19 cellular contexts compared by ENCODE assay signal in the genomic region with DNA sequence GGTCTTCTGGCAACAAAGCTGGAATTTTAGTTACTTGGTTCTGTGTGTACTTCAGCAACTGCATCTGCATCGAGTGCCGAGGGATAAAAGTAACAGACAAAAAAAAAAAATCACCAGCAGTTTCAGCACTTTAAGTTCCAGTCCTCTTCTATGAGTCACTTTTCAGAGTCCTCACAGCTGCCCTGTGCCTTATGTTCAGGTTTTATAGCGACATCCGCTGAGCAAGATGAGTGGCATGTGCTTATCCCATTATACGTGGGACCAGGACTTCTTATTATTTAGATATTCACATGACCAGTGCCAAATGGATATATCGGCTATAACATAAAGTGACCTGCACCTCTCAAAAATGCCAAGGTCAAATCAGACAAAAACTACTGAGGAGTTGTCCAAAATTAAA.
DNase-seq lines count a peak whose midpoint lies in the region; ATAC-seq and TF ChIP-seq lines count a peak whose summit lies in the region.
"Had no signal": no experiment of that assay in that cellular context is flagged by ENCODE, and none has a peak within 500 bp of the region (broad histone marks: within the 10 kb centered on the region; RNA-seq: fewer than 3 reads in every experiment).

No MANE protein-coding gene starts in this region.

- no peak overlapping the region for H2BK15ac ChIP-seq in mesenchymal stem cell (ENCODE audit: low read depth, poor library complexity, severe bottlenecking)

- H3K27me3 ChIP-seq in mesenchymal stem cell (ENCODE audit: control insufficient read depth in 1 of 2, insufficient read depth in 1 of 2, low read length in 2 of 2): peaks cover 17 to 30% of the 10 kb centered on the region in 2 experiments
- H3K27me3 ChIP-seq in stomach: peaks cover 0 to 11% (median 0%) of the 10 kb centered on the region in 3 donors
- H3K27me3 ChIP-seq in gastrocnemius medialis: no peaks in the 10 kb centered on the region
- H3K27me3 ChIP-seq: BE2C, brain microvascular endothelial cell, tibial nerve had no signal

- no peak overlapping the region for H3K18ac ChIP-seq in mesenchymal stem cell (ENCODE audit: low read depth in 1 of 2, low read length in 2 of 2)

- H3K14ac ChIP-seq in mesenchymal stem cell (ENCODE audit: low read length in 2 of 2): no peak overlapping the region

- H2BK12ac ChIP-seq in mesenchymal stem cell (ENCODE audit: low read length in 2 of 2): no peak overlapping the region

- no peak overlapping the region for H4K91ac ChIP-seq in mesenchymal stem cell (ENCODE audit: low read length)

- no peak overlapping the region for H2AK5ac ChIP-seq in mesenchymal stem cell (ENCODE audit: low read length, severe bottlenecking)

- no peak overlapping the region for H3K9ac ChIP-seq in mesenchymal stem cell (ENCODE audit: low read length)

- in situ Hi-C loops in gastrocnemius medialis (cut with MboI; ENCODE audit: low sequenced_read_pairs in 4 of 4): loop anchor here (10.0 to 25.0 kb wide), 3 partner anchors 103 to 996 kb away; partner anchors contain the start of gene FOXA2 (in 3 of the 4)

- no peak for TF ChIP-seq EP300 in stomach (IDR thresholded peaks at IDR 0.05)

- no peak overlapping the region for H4K8ac ChIP-seq in mesenchymal stem cell (ENCODE audit: low read length)

- WGBS in mesenchymal stem cell: 41% methylated on average over 6 of the region's 6 CpGs
- WGBS in stomach, 5 donors: 62 to 77% (median 70%) methylated on average over 6 of the region's 6 CpGs

- H3K36me3 ChIP-seq in mesenchymal stem cell (ENCODE audit: control insufficient read depth in 1 of 2, insufficient read depth in 2 of 2, low read depth in 1 of 2, low read length in 2 of 2) (no peaks in the 10 kb centered on the region), stomach (no peaks in the 10 kb centered on the region), gastrocnemius medialis (no peaks in the 10 kb centered on the region)
- H3K36me3 ChIP-seq: BE2C, brain microvascular endothelial cell, HAP-1, tibial nerve had no signal

- H3K9me3 ChIP-seq in mesenchymal stem cell (ENCODE audit: control insufficient read depth, low read length): no peaks in the 10 kb centered on the region
- H3K9me3 ChIP-seq in stomach: no peaks in the 10 kb centered on the region
- H3K9me3 ChIP-seq in gastrocnemius medialis: no peaks in the 10 kb centered on the region
- H3K9me3 ChIP-seq: BE2C, HAP-1, tibial nerve had no signal

- intact Hi-C loops in stomach (cut with DNase I; ENCODE audit: low total_unique reads) (loop anchor here (10.0 kb wide), 1 partner anchor 253 kb away; no protein-coding TSS in a partner anchor), gastrocnemius medialis (cut with DNase I; ENCODE audit: low total_unique reads) (no loop called here)

- no peak overlapping the region for H3K4me2 ChIP-seq in mesenchymal stem cell (ENCODE audit: low read length, poor library complexity, severe bottlenecking)

- no peak overlapping the region for H3K4me3 ChIP-seq in mesenchymal stem cell (ENCODE audit: insufficient read depth in 1 of 2, low read depth in 1 of 2, low read length in 2 of 2)
- no peak overlapping the region for H3K4me3 ChIP-seq in stomach
- H3K4me3 ChIP-seq in gastrocnemius medialis: no peak overlapping the region
- H3K4me3 ChIP-seq: HAP-1, lung, tibial nerve had no signal

- H3K4me1 ChIP-seq in mesenchymal stem cell (ENCODE audit: control insufficient read depth, insufficient read depth, low read depth, low read length): peaks cover 2% of the 10 kb centered on the region
- H3K4me1 ChIP-seq in stomach: peaks cover 0 to 7% (median 0%) of the 10 kb centered on the region in 4 donors
- no peaks in the 10 kb centered on the region for H3K4me1 ChIP-seq in gastrocnemius medialis
- H3K4me1 ChIP-seq: BE2C, HAP-1, tibial nerve had no signal

- H3K23ac ChIP-seq in mesenchymal stem cell (ENCODE audit: low read length in 2 of 2): no peak overlapping the region

- H3K4ac ChIP-seq in mesenchymal stem cell (ENCODE audit: low read depth in 1 of 2, low read length in 2 of 2): no peak overlapping the region

- TF ChIP-seq CTCF in stomach (IDR thresholded peaks at IDR 0.05) (no peak), gastrocnemius medialis (IDR thresholded peaks at IDR 0.05 in 4 of 5, conservative IDR thresholded peaks at IDR 0.05 in 1 of 5) (no peak)

- H2BK120ac ChIP-seq in mesenchymal stem cell (ENCODE audit: low read depth, low read length): no peak overlapping the region

- peak; percentile 57 for DNase-seq in DMS53 treated with DMSO at 0.1 percent for 48 hours (lab: John Stamatoyannopoulos, UW; ENCODE audit: unreplicated experiment)
- DNase-seq in MV-4-11 (lab: John Stamatoyannopoulos, UW): peak; percentile 49
- peak; percentile 48 to 71 for DNase-seq in SW 1271 (lab: John Stamatoyannopoulos, UW)
- peak; percentile 21 for DNase-seq in mesenchymal stem cell
- DNase-seq in NCI-H1105 (lab: John Stamatoyannopoulos, UW): no peak
- DNase-seq in stomach: no peak
- DNase-seq in gastrocnemius medialis: no peak
- no peak for DNase-seq in NCI-H2227 treated with DMSO at 0.1 percent for 48 hours (lab: John Stamatoyannopoulos, UW)
- DNase-seq: activated CD4-positive, alpha-beta T cell treated with anti-CD3 and anti-CD28 coated beads for 1 hour; activated naive CD4-positive, alpha-beta T cell treated with anti-CD3 and anti-CD28 coated beads, Interleukin-2, amount 50 U/mL, for 16 hours; BE2C; brain microvascular endothelial cell; DMS79; stimulated activated CD4-positive, alpha-beta T cell treated with anti-CD3 and anti-CD28 coated beads, Interleukin-2, amount 100 ng/mL, for 48 hours; stimulated activated CD8-positive, alpha-beta memory T cell treated with anti-CD3 and anti-CD28 coated beads, Interleukin-4, amount 100 ng/mL, for 48 hours; T-helper 17 cell had no signal

- H2AFZ ChIP-seq in mesenchymal stem cell (ENCODE audit: low read depth, low read length): no peak overlapping the region

- H3K79me1 ChIP-seq in mesenchymal stem cell (replicated peaks; ENCODE audit: low read length, poor library complexity, severe bottlenecking): no peaks in the 10 kb centered on the region

- TF ChIP-seq POLR2A in stomach (IDR thresholded peaks at IDR 0.05) (no peak), gastrocnemius medialis (IDR thresholded peaks at IDR 0.05) (no peak)

- no peak for ATAC-seq in gastrocnemius medialis
- ATAC-seq: T-helper 17 cell had no signal

- H2BK5ac ChIP-seq in mesenchymal stem cell (ENCODE audit: low read depth, low read length, poor library complexity, severe bottlenecking): no peak overlapping the region

- H3K27ac ChIP-seq in mesenchymal stem cell (ENCODE audit: low read length, poor library complexity, severe bottlenecking): no peak overlapping the region
- H3K27ac ChIP-seq in stomach: no peak overlapping the region
- H3K27ac ChIP-seq in gastrocnemius medialis: no peak overlapping the region
- H3K27ac ChIP-seq: brain microvascular endothelial cell, tibial nerve had no signal

Comparison
In these comparisons a context has a peak if more than half of its experiments do, and no peak if none do; other contexts are left out.
1. DNase-seq: peak in DMS53 treated with DMSO at 0.1 percent for 48 hours (single experiment), MV-4-11 (single experiment), SW 1271 (2 of 2) and mesenchymal stem cell (single experiment); none in NCI-H1105 (single experiment), stomach (single experiment), gastrocnemius medialis (0 of 2) and NCI-H2227 treated with DMSO at 0.1 percent for 48 hours (single experiment).